ENCODE assay signal across 22 cellular contexts in the genomic region with DNA sequence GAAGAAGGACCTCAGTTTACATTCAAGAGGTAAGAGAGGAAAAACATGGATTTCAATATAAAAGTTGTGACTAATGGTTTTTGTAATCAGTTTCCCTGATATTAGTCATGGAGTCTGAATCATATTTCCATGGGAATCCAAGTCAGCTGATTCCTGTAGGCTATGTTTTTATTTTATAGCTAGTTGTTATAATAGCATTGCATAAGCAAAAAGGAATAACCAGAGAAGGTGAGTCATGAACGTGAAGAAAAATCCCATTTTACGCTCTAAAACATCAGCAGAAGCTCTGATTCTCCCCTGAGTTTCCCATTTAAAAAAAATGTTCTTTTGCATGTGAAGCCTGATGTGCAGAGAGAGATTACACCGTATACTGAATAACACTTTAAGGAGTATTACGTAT.
DNase-seq lines count a peak whose midpoint lies in the region; FAIRE-seq and TF ChIP-seq lines count a peak whose summit lies in the region.
"Had no signal": no experiment of that assay in that cellular context is flagged by ENCODE, and none has a peak within 500 bp of the region (broad histone marks: within the 10 kb centered on the region; RNA-seq: fewer than 3 reads in every experiment).

No MANE protein-coding gene starts in this region.

- H3K4me1 Mint-ChIP-seq in MCF 10A (ENCODE audit: insufficient read depth, unreplicated experiment) = peaks cover 14% of the 10 kb centered on the region
- H3K4me1 Mint-ChIP-seq in Calu3 (ENCODE audit: low read depth, unreplicated experiment) = no peaks in the 10 kb centered on the region
- H3K4me1 Mint-ChIP-seq: CD8-positive, alpha-beta memory T cell; stimulated activated memory B cell treated with anti-CD40 and anti-IgM and Interleukin-4, amounts not matched to agents 10 μg/mL and 1 μg/mL and 100 μg/mL, for 72 hours had no signal

- peak overlapping the region; percentile 5 for H3K4me3 Mint-ChIP-seq in MCF 10A (ENCODE audit: unreplicated experiment)
- no peak overlapping the region for H3K4me3 Mint-ChIP-seq in Calu3 (ENCODE audit: low read depth, unreplicated experiment)
- H3K4me3 Mint-ChIP-seq: CD8-positive, alpha-beta memory T cell; stimulated activated memory B cell treated with anti-CD40 and anti-IgM and Interleukin-4, amounts not matched to agents 10 μg/mL and 1 μg/mL and 100 μg/mL, for 72 hours had no signal

- WGBS in small intestine, 3 donors = 80 to 92% (median 82%) methylated on average over 4 of the region's 4 CpGs

- H3K9me3 Mint-ChIP-seq in MCF 10A (ENCODE audit: unreplicated experiment) (peaks cover 7% of the 10 kb centered on the region), Calu3 (ENCODE audit: low read depth, unreplicated experiment) (peaks cover 3% of the 10 kb centered on the region)
- H3K9me3 Mint-ChIP-seq: activated T-helper 2 cell treated with anti-CD3 and anti-CD28 coated beads, Interferon-gamma antibody, Interleukin-2, Interleukin-4, amounts not matched to agents 10 μg/mL and 5 μg/mL and 100 μg/mL, durations not matched to agents 14 hours and 24 hours and 36 hours had no signal

- H3K4me1 ChIP-seq in breast epithelium (no peaks in the 10 kb centered on the region), small intestine (ENCODE audit: control insufficient read depth in 2 of 2, insufficient read depth in 1 of 2, low read depth in 1 of 2, low read length in 1 of 2) (no peaks in the 10 kb centered on the region)
- H3K4me1 ChIP-seq: left lung, spleen, tibial nerve had no signal

- DNase-seq in MCF 10A (ENCODE audit: unreplicated experiment) (peak; percentile 91), breast epithelium (ENCODE audit: low spot score in 2 of 2) (no peak), bronchial epithelial cell (ENCODE audit: low read depth) (peak; percentile 74), foreskin melanocyte (peak; percentile 34), small intestine (no peak), Calu3 (no peak), GM12892 (ENCODE audit: insufficient read length) (no peak)
- DNase-seq in stimulated activated CD4-positive, alpha-beta T cell treated with anti-CD3 and anti-CD28 coated beads, Interleukin-2, amount 100 ng/mL, for 24 hours = no peak
- DNase-seq: amygdala; CD8-positive, alpha-beta memory T cell; EL; left lung; NCI-H1417 treated with DMSO at 0.1 percent for 48 hours; NCI-H2227 treated with DMSO at 0.1 percent for 48 hours; spleen had no signal

- CTCF ChIA-PET in MCF 10A (lab: Yijun Ruan, JAX) = interaction anchor here (1.0 to 1.1 kb wide), 2 partner anchors 10 to 191 kb away, joined by 5 read pairs; no protein-coding TSS in a partner anchor
- CTCF ChIA-PET in Calu3 (lab: Charles Lee) = no interaction called here

- no peak for TF ChIP-seq CTCF in MCF 10A (IDR thresholded peaks at IDR 0.05; ENCODE audit: unreplicated experiment)
- no peak for TF ChIP-seq CTCF in breast epithelium (IDR thresholded peaks at IDR 0.05)
- TF ChIP-seq CTCF in bronchial epithelial cell (IDR thresholded peaks at IDR 0.05; ENCODE audit: insufficient read depth, low read length, severe bottlenecking) = no peak
- TF ChIP-seq CTCF in Calu3 (IDR thresholded peaks at IDR 0.05; ENCODE audit: unreplicated experiment) = no peak

- H3K4me3 ChIP-seq in breast epithelium (no peak overlapping the region), bronchial epithelial cell (ENCODE audit: low read depth, low read length) (no peak overlapping the region), small intestine (ENCODE audit: low read depth in 1 of 2, low read length in 2 of 2) (no peak overlapping the region)
- H3K4me3 ChIP-seq: GM12878, left lung, spleen, tibial nerve had no signal

- no peak for TF ChIP-seq POLR2A in breast epithelium (IDR thresholded peaks at IDR 0.05)
- TF ChIP-seq POLR2A in GM12892 (IDR thresholded peaks at IDR 0.05; ENCODE audit: low read depth, low read length) = no peak

- POLR2A ChIA-PET in MCF 10A (lab: Yijun Ruan, JAX) = interaction anchor here (0.7 to 1.4 kb wide), 6 partner anchors 9 to 122 kb away, joined by 3 to 5 read pairs (median 4); no protein-coding TSS in a partner anchor

- H3K36me3 Mint-ChIP-seq in MCF 10A (ENCODE audit: insufficient read depth, unreplicated experiment) (peaks cover 6% of the 10 kb centered on the region), Calu3 (ENCODE audit: insufficient read depth, unreplicated experiment) (no peaks in the 10 kb centered on the region)
- H3K36me3 Mint-ChIP-seq: stimulated activated memory B cell treated with anti-CD40 and anti-IgM and Interleukin-4, amounts not matched to agents 10 μg/mL and 1 μg/mL and 100 μg/mL, for 72 hours had no signal

- H3K27me3 Mint-ChIP-seq in MCF 10A (ENCODE audit: insufficient read depth, unreplicated experiment) = peaks cover 14% of the 10 kb centered on the region
- peaks cover 60% of the 10 kb centered on the region for H3K27me3 Mint-ChIP-seq in Calu3 (ENCODE audit: unreplicated experiment)

- H3K36me3 ChIP-seq in breast epithelium (no peaks in the 10 kb centered on the region), bronchial epithelial cell (ENCODE audit: control insufficient read depth, insufficient read depth, low read length) (no peaks in the 10 kb centered on the region), small intestine (ENCODE audit: control insufficient read depth in 2 of 2, insufficient read depth in 2 of 2, low read length in 2 of 2) (no peaks in the 10 kb centered on the region)
- H3K36me3 ChIP-seq: left lung, spleen, tibial nerve had no signal

- FAIRE-seq in bronchial epithelial cell (lab: Jason Lieb, UNC) (no peak), small intestine (lab: Jason Lieb, UNC) (no peak), GM12892 (lab: Jason Lieb, UNC) (no peak)
- FAIRE-seq: GM12878, H1 had no signal

- no peaks in the 10 kb centered on the region for H3K27me3 ChIP-seq in breast epithelium
- H3K27me3 ChIP-seq in bronchial epithelial cell (ENCODE audit: control insufficient read depth, insufficient read depth, low read length) = no peaks in the 10 kb centered on the region
- no peaks in the 10 kb centered on the region for H3K27me3 ChIP-seq in small intestine (ENCODE audit: control insufficient read depth in 2 of 2, insufficient read depth in 2 of 2, low read length in 2 of 2)
- H3K27me3 ChIP-seq: left lung, spleen, tibial nerve had no signal

- H3K27ac Mint-ChIP-seq in MCF 10A (ENCODE audit: low read depth, unreplicated experiment) (peak overlapping the region; percentile 5), Calu3 (ENCODE audit: unreplicated experiment) (no peak overlapping the region)
- H3K27ac Mint-ChIP-seq: activated T-helper 2 cell treated with anti-CD3 and anti-CD28 coated beads, Interferon-gamma antibody, Interleukin-2, Interleukin-4, amounts not matched to agents 10 μg/mL and 5 μg/mL and 100 μg/mL, durations not matched to agents 14 hours and 24 hours and 36 hours; CD8-positive, alpha-beta memory T cell; stimulated activated memory B cell treated with anti-CD40 and anti-IgM and Interleukin-4, amounts not matched to agents 10 μg/mL and 1 μg/mL and 100 μg/mL, for 72 hours had no signal

- H3K27ac ChIP-seq in breast epithelium (no peak overlapping the region), small intestine (ENCODE audit: low read depth in 1 of 2, low read length in 1 of 2) (no peak overlapping the region)
- H3K27ac ChIP-seq: 22Rv1, KMS-11, left lung, spleen, tibial nerve had no signal

- H3K9me3 ChIP-seq in breast epithelium (no peaks in the 10 kb centered on the region), small intestine (ENCODE audit: control insufficient read depth, low read depth) (no peaks in the 10 kb centered on the region)
- H3K9me3 ChIP-seq: left lung had no signal

- intact Hi-C loops in MCF 10A (cut with micrococcal nuclease) (no loop called here), breast epithelium (cut with DNase I; ENCODE audit: low total_unique reads) (no loop called here), Calu3 (cut with micrococcal nuclease; ENCODE audit: unreplicated experiment) (no loop called here)

- BruUV-seq in MCF 10A (replicated peaks; lab: Mats Ljungman, UMichigan) (no TSS peak), Calu3 (replicated peaks; lab: Mats Ljungman, UMichigan) (no TSS peak)

Comparison
In these comparisons a context has a peak if more than half of its experiments do, and no peak if none do; other contexts are left out.
1. DNase-seq: peak in MCF 10A (single experiment), bronchial epithelial cell (single experiment) and foreskin melanocyte (single experiment); none in breast epithelium (0 of 2), small intestine (single experiment), Calu3 (single experiment), GM12892 (single experiment) and stimulated activated CD4-positive, alpha-beta T cell treated with anti-CD3 and anti-CD28 coated beads, Interleukin-2, amount 100 ng/mL, for 24 hours (0 of 2).